In genomic region chr11:122706689-122707088, GRCh38 we compare ENCODE assay signal across 1 cellular context.
TF ChIP-seq lines count a peak whose summit lies in the region.

No MANE protein-coding gene starts in this region.

TF ChIP-seq in SK-N-SH, 30 proteins besides CTCF, POLR2A, EP300 and RAD21 (continued from another document):
- TF ChIP-seq TAF1 (IDR thresholded peaks at IDR 0.05; ENCODE audit: borderline replicate concordance, low read depth, low read length) (no peak), YY1 (IDR thresholded peaks at IDR 0.05; ENCODE audit: low read depth) (no peak), MXI1 (IDR thresholded peaks at IDR 0.05; ENCODE audit: low read depth, low read length) (no peak), CHD2 (IDR thresholded peaks at IDR 0.05; ENCODE audit: low read length, partially characterized antibody) (no peak), FOXM1 (IDR thresholded peaks at IDR 0.05; ENCODE audit: low read depth) (0 out of 2 replicates have a peak, but pooled peaks have one; percentile 26), USF1 (IDR thresholded peaks at IDR 0.05; ENCODE audit: borderline replicate concordance, low read depth) (no peak), FOSL2 (IDR thresholded peaks at IDR 0.05; ENCODE audit: borderline replicate concordance, low read depth) (peak; percentile 78), POLR2AphosphoS5 (IDR thresholded peaks at IDR 0.05; ENCODE audit: low read depth, low read length) (peak; percentile 24; the same call in 1 of the 2 replicates), TCF12 (IDR thresholded peaks at IDR 0.05) (peak; percentile 61; the same call in 1 of the 2 replicates), TEAD4 (IDR thresholded peaks at IDR 0.05; ENCODE audit: borderline replicate concordance, insufficient read depth) (0 out of 2 replicates have a peak, but pooled peaks have one; percentile 47), ELF1 (IDR thresholded peaks at IDR 0.05) (no peak)
